ENCODE assay signal across 8 cellular contexts in genomic region chr20:44966030-44966961, GRCh38. TPM values are rescaled to one million over a fixed set of nuclear protein-coding genes. Genes with fewer than 3 reads are reported as not detected.
DNase-seq lines count a peak whose midpoint lies in the region; ATAC-seq and TF ChIP-seq lines count a peak whose summit lies in the region.

STK4 (plus strand) TSS chr20:44966512; CDS start chr20:44966569, 57 bp downstream.

- DNase-seq in GM04504 (ENCODE audit: low read depth) (peak; percentile 69), HEK293T (ENCODE audit: extremely low spot score) (peak; percentile 91), MV-4-11 (lab: John Stamatoyannopoulos, UW) (peak; percentile 91), SK-MEL-5 (ENCODE audit: low read depth, low spot score) (peak; percentile 94), nucleus accumbens (lab: John Stamatoyannopoulos, UW) (peak; percentile 23 to 97 (median 89)), suprapubic skin (ENCODE audit: low spot score in 2 of 2) (peak; percentile 95 to 97)
- DNase-seq in activated naive CD4-positive, alpha-beta T cell treated with anti-CD3 and anti-CD28 coated beads for 36 hours, result peak; percentile 96

- peak within 1 kb of the TSS; percentile 98 for H3K27ac Mint-ChIP-seq in activated naive CD4-positive, alpha-beta T cell treated with anti-CD3 and anti-CD28 coated beads for 36 hours

- H3K9me3 ChIP-seq in gastroesophageal sphincter, result no peaks in the 10 kb centered on the region
- H3K9me3 ChIP-seq in suprapubic skin, result no peaks in the 10 kb centered on the region

- H3K4me1 ChIP-seq in gastroesophageal sphincter, result peaks cover 0 to 55% (median 6%) of the 10 kb centered on the region in 3 donors
- peaks cover 28% of the 10 kb centered on the region for H3K4me1 ChIP-seq in suprapubic skin

- H3K4me1 Mint-ChIP-seq in activated naive CD4-positive, alpha-beta T cell treated with anti-CD3 and anti-CD28 coated beads for 36 hours (ENCODE audit: low read depth), result peaks cover 56% of the 10 kb centered on the region

- POLR2A ChIA-PET in HEK293T (lab: Yijun Ruan, JAX), result no interaction called here

- H3K27me3 ChIP-seq in gastroesophageal sphincter (no peaks in the 10 kb centered on the region), suprapubic skin (no peaks in the 10 kb centered on the region)

- ATAC-seq in gastroesophageal sphincter, result peak; percentile 99

- H3K36me3 Mint-ChIP-seq in activated naive CD4-positive, alpha-beta T cell treated with anti-CD3 and anti-CD28 coated beads for 36 hours (ENCODE audit: low read depth), result peaks cover 16% of the 10 kb centered on the region

- peaks cover 2% of the 10 kb centered on the region for H3K9me3 Mint-ChIP-seq in activated naive CD4-positive, alpha-beta T cell treated with anti-CD3 and anti-CD28 coated beads for 36 hours

- intact Hi-C loops in activated naive CD4-positive, alpha-beta T cell treated with anti-CD3 and anti-CD28 coated beads for 36 hours (cut with micrococcal nuclease), result loop anchor here (2.0 to 10.0 kb wide), 8 partner anchors 36 to 1006 kb away; partner anchors contain the start of genes ADA, OSER1, SERINC3 and SYS1

- H3K27ac ChIP-seq in gastroesophageal sphincter (peak within 1 kb of the TSS; percentile 66 to 91 (median 87)), suprapubic skin (peak within 1 kb of the TSS; percentile 77)

- H3K4me3 ChIP-seq in gastroesophageal sphincter, result peak within 1 kb of the TSS; percentile 63 to 91
- peak within 1 kb of the TSS; percentile 85 for H3K4me3 ChIP-seq in suprapubic skin

- CTCF ChIA-PET in HEK293T (lab: Yijun Ruan, JAX), result no interaction called here
- CTCF ChIA-PET in activated naive CD4-positive, alpha-beta T cell treated with anti-CD3 and anti-CD28 coated beads for 36 hours (lab: Charles Lee), result interaction anchor here (0.7 to 2.1 kb wide), 5 partner anchors 12 to 195 kb away, joined by 3 to 6 read pairs (median 3); no protein-coding TSS in a partner anchor

- TF ChIP-seq EP300 in gastroesophageal sphincter (IDR thresholded peaks at IDR 0.05) (no peak), suprapubic skin (IDR thresholded peaks at IDR 0.05) (no peak)

- H3K27me3 Mint-ChIP-seq in activated naive CD4-positive, alpha-beta T cell treated with anti-CD3 and anti-CD28 coated beads for 36 hours (ENCODE audit: low read depth), result no peaks in the 10 kb centered on the region

- TF ChIP-seq POLR2A in gastroesophageal sphincter (IDR thresholded peaks at IDR 0.05) (peak; percentile 85 to 92), suprapubic skin (IDR thresholded peaks at IDR 0.05) (peak; percentile 39 to 86)

- WGBS in gastroesophageal sphincter (ENCODE audit: low coverage in 1 of 2), 2 donors, result 1 to 3% methylated on average over 12 to 20 of the region's 68 CpGs
- WGBS in suprapubic skin, result under 1% methylated on average over 55 of the region's 68 CpGs

- peak within 1 kb of the TSS; percentile 88 for H3K4me3 Mint-ChIP-seq in activated naive CD4-positive, alpha-beta T cell treated with anti-CD3 and anti-CD28 coated beads for 36 hours

- no peaks in the 10 kb centered on the region for H3K36me3 ChIP-seq in gastroesophageal sphincter
- no peaks in the 10 kb centered on the region for H3K36me3 ChIP-seq in suprapubic skin

- TF ChIP-seq CTCF in gastroesophageal sphincter (IDR thresholded peaks at IDR 0.05), result peak in 3 of 4 experiments; percentile 58 to 75 (median 68)
- peak; percentile 35 to 51 for TF ChIP-seq CTCF in suprapubic skin (IDR thresholded peaks at IDR 0.05)

- in situ Hi-C loops in SK-MEL-5 (cut with HindIII; ENCODE audit: low pct_unique_long_range_greater_than_20kb, low sequenced_read_pairs), result no loop called here

TF ChIP-seq in HEK293T, 16 proteins besides CTCF, POLR2A, EP300 and RAD21:
- TF ChIP-seq FOXK2 (IDR thresholded peaks at IDR 0.05) (no peak), HDGF (IDR thresholded peaks at IDR 0.05; ENCODE audit: borderline replicate concordance) (no peak), PKNOX1 (IDR thresholded peaks at IDR 0.05) (no peak), LEF1 (IDR thresholded peaks at IDR 0.05; ENCODE audit: borderline replicate concordance) (no peak), L3MBTL2 (conservative IDR thresholded peaks at IDR 0.05) (peak; percentile 66; the same call in 1 of the 2 replicates), CTBP1 (IDR thresholded peaks at IDR 0.05; ENCODE audit: borderline replicate concordance) (no peak), ARNT (IDR thresholded peaks at IDR 0.05) (no peak), SUZ12 (IDR thresholded peaks at IDR 0.05) (no peak), NFRKB (IDR thresholded peaks at IDR 0.05) (no peak), BHLHE40 (IDR thresholded peaks at IDR 0.05; ENCODE audit: borderline replicate concordance) (no peak), SP1 (IDR thresholded peaks at IDR 0.05) (no peak), FOXA1 (IDR thresholded peaks at IDR 0.05) (no peak), ELF4 (IDR thresholded peaks at IDR 0.05) (peak; percentile 92)

RNA-seq across cellular contexts. Expression of gene STK4, which starts in this region (rescaled TPM):
- 31.4 and 34.4 TPM in 2 replicates for total RNA-seq in SK-MEL-5 (2014; rRNA removed; shearing (Covaris generic))
- polyA plus RNA-seq in SK-MEL-5 (2015; cell fraction: cytosol; rRNA removed), result 26.5 and 33.6 TPM in 2 replicates
- polyA plus RNA-seq in SK-MEL-5 (2015; cell fraction: nucleus; rRNA removed), result 34.6 and 44.3 TPM in 2 replicates
- 100 to 1,000 TPM; 110 to 116 TPM for total RNA-seq in activated naive CD4-positive, alpha-beta T cell treated with anti-CD3 and anti-CD28 coated beads for 36 hours
- total RNA-seq in gastroesophageal sphincter (10 to 100 TPM; 26.9 to 33.5 (median 28.8) TPM), suprapubic skin (10 to 100 TPM; 25.4 to 63.9 (median 33.5) TPM)

Comparison
In these comparisons a context has a peak if more than half of its experiments do, and no peak if none do; other contexts are left out.
1. Peak in every context shown above with its lines: DNase-seq, ATAC-seq, H3K4me3 ChIP-seq and H3K27ac ChIP-seq.